ENCODE assay signal across 26 cellular contexts in the genomic region with DNA sequence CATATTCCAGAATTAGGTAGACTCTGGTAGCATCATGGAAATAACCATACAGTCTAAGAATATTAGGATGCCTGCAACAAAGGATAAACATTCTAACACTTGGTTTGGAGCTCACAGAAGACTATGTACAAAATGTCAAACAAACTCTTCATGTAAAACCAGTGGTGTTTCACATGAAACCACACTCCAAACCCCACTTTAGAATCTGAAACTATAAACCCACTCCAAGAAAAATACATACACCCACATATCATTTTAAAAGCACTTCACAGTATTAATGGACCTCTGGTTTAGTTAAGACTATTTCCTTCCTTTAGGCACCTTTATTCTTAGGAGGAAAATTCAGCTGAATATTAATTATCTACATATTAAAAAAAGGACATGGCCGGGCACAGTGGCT. TPM values are rescaled to one million over a fixed set of nuclear protein-coding genes. Genes with fewer than 3 reads are reported as not detected.
DNase-seq lines count a peak whose midpoint lies in the region; ATAC-seq and TF ChIP-seq lines count a peak whose summit lies in the region.
"Had no signal": no experiment of that assay in that cellular context is flagged by ENCODE, and none has a peak within 500 bp of the region (broad histone marks: within the 10 kb centered on the region; RNA-seq: fewer than 3 reads in every experiment).

No MANE protein-coding gene starts in this region.

- peaks cover 42% of the 10 kb centered on the region for H3K4me1 Mint-ChIP-seq in stimulated activated naive CD8-positive, alpha-beta T cell treated with anti-CD3 and anti-CD28 coated beads, Interleukin-15, amount 100 ng/mL, for 72 hours
- H3K4me1 Mint-ChIP-seq in neural progenitor cell = no peaks in the 10 kb centered on the region
- H3K4me1 Mint-ChIP-seq in glutamatergic neuron (ENCODE audit: low read depth, unreplicated experiment) = peaks cover 31% of the 10 kb centered on the region

- peak overlapping the region in 1 of 2 donors; percentile 93 for H3K27ac Mint-ChIP-seq in stimulated activated naive CD8-positive, alpha-beta T cell treated with anti-CD3 and anti-CD28 coated beads, Interleukin-15, amount 100 ng/mL, for 72 hours
- no peak overlapping the region for H3K27ac Mint-ChIP-seq in neural progenitor cell
- no peak overlapping the region for H3K27ac Mint-ChIP-seq in glutamatergic neuron (ENCODE audit: unreplicated experiment)
- H3K27ac Mint-ChIP-seq: activated CD4-positive, alpha-beta memory T cell treated with anti-CD3 and anti-CD28 coated beads, Interleukin-2, amount 10 ng/mL, durations not matched to agents 7 days and 5 days; natural killer cell had no signal

- H3K27me3 Mint-ChIP-seq in stimulated activated naive CD8-positive, alpha-beta T cell treated with anti-CD3 and anti-CD28 coated beads, Interleukin-15, amount 100 ng/mL, for 72 hours = no peaks in the 10 kb centered on the region
- H3K27me3 Mint-ChIP-seq in neural progenitor cell (ENCODE audit: insufficient read depth, low read depth) (no peaks in the 10 kb centered on the region), glutamatergic neuron (ENCODE audit: unreplicated experiment) (peaks cover 4% of the 10 kb centered on the region)
- H3K27me3 Mint-ChIP-seq: activated CD4-positive, alpha-beta memory T cell treated with anti-CD3 and anti-CD28 coated beads, Interleukin-2, amount 10 ng/mL, durations not matched to agents 7 days and 5 days had no signal

- no peak overlapping the region for H3K9ac ChIP-seq in KMS-11
- no peak overlapping the region for H3K9ac ChIP-seq in neural progenitor cell
- H3K9ac ChIP-seq: BLaER1, SK-N-SH had no signal

- ATAC-seq in stimulated activated naive CD8-positive, alpha-beta T cell treated with anti-CD3 and anti-CD28 coated beads, Interleukin-15, Interleukin-2, amounts not matched to agents 100 U/mL and 50 U/mL, for 24 hours = peak; percentile 32
- ATAC-seq in stimulated activated naive CD8-positive, alpha-beta T cell treated with anti-CD3 and anti-CD28 coated beads, Interleukin-15, amount 100 ng/mL, for 72 hours = no peak
- ATAC-seq in HG02759 (IDR thresholded peaks at IDR 0.05; ENCODE audit: unreplicated experiment) (peak; percentile 42), HG03097 (IDR thresholded peaks at IDR 0.05; ENCODE audit: low FRiP score, unreplicated experiment) (no peak)
- ATAC-seq: activated CD4-positive, CD25-positive, alpha-beta regulatory T cell treated with anti-CD3 and anti-CD28 coated beads, Interleukin-2, amount 50 U/mL, for 24 hours; left colon; natural killer cell had no signal

- H3K36me3 ChIP-seq in KMS-11 (ENCODE audit: insufficient read depth) (peaks cover 7% of the 10 kb centered on the region; the same call in 1 of the 2 replicates), neural progenitor cell (peaks cover 34% of the 10 kb centered on the region)

- H3F3A ChIP-seq in neural progenitor cell (ENCODE audit: low read depth) = no peaks in the 10 kb centered on the region

- H3K9me3 ChIP-seq in neural progenitor cell (ENCODE audit: low read depth) = no peaks in the 10 kb centered on the region
- H3K9me3 ChIP-seq: BLaER1, SK-N-SH, transverse colon had no signal

- H2AFZ ChIP-seq in KMS-11 (ENCODE audit: low read depth) = no peak overlapping the region
- no peak overlapping the region for H2AFZ ChIP-seq in neural progenitor cell (replicated peaks)

- no peak for TF ChIP-seq CTCF in KMS-11 (conservative IDR thresholded peaks at IDR 0.05; ENCODE audit: low read depth, low read length)
- no peak for TF ChIP-seq CTCF in neural progenitor cell (IDR thresholded peaks at IDR 0.05)
- TF ChIP-seq CTCF in glutamatergic neuron (IDR thresholded peaks at IDR 0.05; ENCODE audit: partially characterized antibody, unreplicated experiment) = no peak

- peaks cover 34% of the 10 kb centered on the region for H3K36me3 Mint-ChIP-seq in neural progenitor cell
- H3K36me3 Mint-ChIP-seq in glutamatergic neuron (ENCODE audit: unreplicated experiment) = no peaks in the 10 kb centered on the region
- H3K36me3 Mint-ChIP-seq: natural killer cell had no signal

- no peak overlapping the region for H3K4me3 ChIP-seq in KMS-11 (IDR thresholded peaks at IDR 0.05; ENCODE audit: insufficient read depth, low read depth, low read length)
- H3K4me3 ChIP-seq in neural progenitor cell = no peak overlapping the region
- H3K4me3 ChIP-seq: BLaER1, coronary artery, transverse colon had no signal

- H3K79me2 ChIP-seq in KMS-11 (ENCODE audit: insufficient read depth, low read depth) (peaks cover 35% of the 10 kb centered on the region; the same call in 1 of the 2 replicates), neural progenitor cell (ENCODE audit: low read depth) (peaks cover 99% of the 10 kb centered on the region)

- peaks cover 48% of the 10 kb centered on the region for H3K4me1 ChIP-seq in KMS-11 (ENCODE audit: low read depth, poor library complexity, severe bottlenecking)
- H3K4me1 ChIP-seq in neural progenitor cell = no peaks in the 10 kb centered on the region
- H3K4me1 ChIP-seq: BLaER1, transverse colon had no signal

- H3K9me3 Mint-ChIP-seq in stimulated activated naive CD8-positive, alpha-beta T cell treated with anti-CD3 and anti-CD28 coated beads, Interleukin-15, amount 100 ng/mL, for 72 hours = no peaks in the 10 kb centered on the region
- H3K9me3 Mint-ChIP-seq in neural progenitor cell = no peaks in the 10 kb centered on the region
- peaks cover 4% of the 10 kb centered on the region for H3K9me3 Mint-ChIP-seq in glutamatergic neuron (ENCODE audit: unreplicated experiment)
- H3K9me3 Mint-ChIP-seq: activated CD4-positive, alpha-beta memory T cell treated with anti-CD3 and anti-CD28 coated beads, Interleukin-2, amount 10 ng/mL, durations not matched to agents 7 days and 5 days; natural killer cell had no signal

- H3K27ac ChIP-seq in KMS-11 (peak overlapping the region; percentile 34; the same call in 1 of the 2 replicates), neural progenitor cell (no peak overlapping the region)
- H3K27ac ChIP-seq: BLaER1, coronary artery, transverse colon had no signal

- no peak for DNase-seq in stimulated activated naive CD8-positive, alpha-beta T cell treated with anti-CD3 and anti-CD28 coated beads, Interleukin-15, Interleukin-2, amounts not matched to agents 100 U/mL and 50 U/mL, for 24 hours
- no peak for DNase-seq in stimulated activated naive CD8-positive, alpha-beta T cell treated with anti-CD3 and anti-CD28 coated beads, Interleukin-15, amount 100 ng/mL, for 72 hours
- no peak for DNase-seq in NCI-H2107 (lab: John Stamatoyannopoulos, UW)
- no peak for DNase-seq in neural progenitor cell (ENCODE audit: low spot score)
- no peak for DNase-seq in glutamatergic neuron
- DNase-seq: activated CD4-positive, alpha-beta memory T cell treated with anti-CD3 and anti-CD28 coated beads, Interleukin-2, amount 10 ng/mL, durations not matched to agents 7 days and 5 days; activated effector memory CD4-positive, alpha-beta T cell treated with anti-CD3 and anti-CD28 coated beads, Interleukin-2, amount 50 U/mL, for 16 hours; caudate nucleus; erythroblast; KBM-7; left colon; MM.1S; natural killer cell; NCI-H1930; NCI-H524 treated with DMSO at 0.1 percent for 48 hours; NK-92 treated with Interleukin-12 subunit alpha and Interleukin-12 subunit beta, amount 100 ng/mL, for 24 hours; SK-N-SH; stimulated activated CD4-positive, alpha-beta T cell treated with anti-CD3 and anti-CD28 coated beads, Interleukin-4, amount 100 ng/mL, for 24 hours; transverse colon had no signal

- H3K4me2 ChIP-seq in KMS-11 (peak overlapping the region; percentile 59), neural progenitor cell (no peak overlapping the region)
- H3K4me2 ChIP-seq: BLaER1, SK-N-SH had no signal

- H3K27me3 ChIP-seq in KMS-11 (ENCODE audit: insufficient read depth, low read depth) (no peaks in the 10 kb centered on the region), neural progenitor cell (no peaks in the 10 kb centered on the region)
- H3K27me3 ChIP-seq: BLaER1, transverse colon had no signal

- H3K4me3 Mint-ChIP-seq in stimulated activated naive CD8-positive, alpha-beta T cell treated with anti-CD3 and anti-CD28 coated beads, Interleukin-15, amount 100 ng/mL, for 72 hours = peak overlapping the region in 1 of 2 donors; percentile 45
- H3K4me3 Mint-ChIP-seq in neural progenitor cell = no peak overlapping the region
- H3K4me3 Mint-ChIP-seq in glutamatergic neuron (ENCODE audit: unreplicated experiment) = no peak overlapping the region
- H3K4me3 Mint-ChIP-seq: activated CD4-positive, alpha-beta memory T cell treated with anti-CD3 and anti-CD28 coated beads, Interleukin-2, amount 10 ng/mL, durations not matched to agents 7 days and 5 days; natural killer cell had no signal

- H4K20me1 ChIP-seq in KMS-11 (ENCODE audit: insufficient read depth) (no peaks in the 10 kb centered on the region), neural progenitor cell (ENCODE audit: low read depth) (peaks cover 87% of the 10 kb centered on the region)

RNA-seq across cellular contexts. Expression of a gene that starts 10.5 kb away (rescaled TPM):
- total RNA-seq in neural progenitor cell (ENCODE audit: low replicate concordance) (144 and 186 TPM in 2 replicates), glutamatergic neuron (ENCODE audit: unreplicated experiment) (12.4 TPM)

RNA-seq across cellular contexts. Expression of a gene that starts 10.9 kb away (rescaled TPM):
- total RNA-seq in neural progenitor cell (ENCODE audit: low replicate concordance) (72.7 and 87.2 TPM in 2 replicates), glutamatergic neuron (ENCODE audit: unreplicated experiment) (25.6 TPM)

RNA-seq across cellular contexts. Expression of a gene that starts 22.7 kb away (rescaled TPM):
- total RNA-seq in neural progenitor cell (ENCODE audit: low replicate concordance) = 19.3 and 26.7 TPM in 2 replicates
- 86.1 TPM for total RNA-seq in glutamatergic neuron (ENCODE audit: unreplicated experiment)

RNA-seq across cellular contexts. Expression of a gene that starts 30.6 kb away (rescaled TPM):
- 0.09 TPM in 1 of 2 replicates, not detected in the other for total RNA-seq in neural progenitor cell (ENCODE audit: low replicate concordance)
- total RNA-seq in glutamatergic neuron (ENCODE audit: unreplicated experiment) = not detected
- total RNA-seq: osteocyte had no signal

Comparison
In these comparisons a context has a peak if more than half of its experiments do, and no peak if none do; other contexts are left out.
1. ATAC-seq: peak in stimulated activated naive CD8-positive, alpha-beta T cell treated with anti-CD3 and anti-CD28 coated beads, Interleukin-15, Interleukin-2, amounts not matched to agents 100 U/mL and 50 U/mL, for 24 hours (single experiment) and HG02759 (single experiment); none in stimulated activated naive CD8-positive, alpha-beta T cell treated with anti-CD3 and anti-CD28 coated beads, Interleukin-15, amount 100 ng/mL, for 72 hours (single experiment) and HG03097 (single experiment).
2. RNA of a gene that starts 10.5 kb away (total RNA-seq): 144 to 186 TPM in neural progenitor cell; 12.4 TPM in glutamatergic neuron (single experiment); every median in the first group is over 10 times any median in the second.